ENCODE assay signal across 21 cellular contexts in genomic region chr5:120293796-120294195, GRCh38.
DNase-seq lines count a peak whose midpoint lies in the region; ATAC-seq and TF ChIP-seq lines count a peak whose summit lies in the region.
"Had no signal": no experiment of that assay in that cellular context is flagged by ENCODE, and none has a peak within 500 bp of the region (broad histone marks: within the 10 kb centered on the region; RNA-seq: fewer than 3 reads in every experiment).

No MANE protein-coding gene starts in this region.

- no TSS peak for BruUV-seq in Calu3 (replicated peaks; lab: Mats Ljungman, UMichigan)

- H3K9me3 Mint-ChIP-seq in Calu3 (ENCODE audit: low read depth, unreplicated experiment) = no peaks in the 10 kb centered on the region
- H3K9me3 Mint-ChIP-seq: CD4-positive, alpha-beta T cell had no signal

- no peak overlapping the region for H3K27ac Mint-ChIP-seq in Calu3 (ENCODE audit: unreplicated experiment)
- H3K27ac Mint-ChIP-seq: CD4-positive, alpha-beta T cell; effector memory CD8-positive, alpha-beta T cell; naive thymus-derived CD4-positive, alpha-beta T cell had no signal

- DNase-seq in GM04504 (ENCODE audit: low read depth) (peak; percentile 80), fibroblast of gingiva (ENCODE audit: low read depth) (peak; percentile 83), skeletal muscle cell (ENCODE audit: low read depth) (peak; percentile 87), Calu3 (no peak), DMS153 treated with DMSO at 0.1 percent for 48 hours (lab: John Stamatoyannopoulos, UW; ENCODE audit: unreplicated experiment) (no peak), NCI-H82 treated with DMSO at 0.1 percent for 48 hours (lab: John Stamatoyannopoulos, UW; ENCODE audit: unreplicated experiment) (no peak)
- no peak for DNase-seq in stimulated activated CD4-positive, alpha-beta T cell treated with anti-CD3 and anti-CD28 coated beads, Interleukin-2, amount 100 ng/mL, for 48 hours
- DNase-seq: activated effector memory CD4-positive, alpha-beta T cell treated with anti-CD3 and anti-CD28 coated beads, Interleukin-2, amount 50 U/mL, for 16 hours; CD4-positive, alpha-beta T cell; effector memory CD8-positive, alpha-beta T cell; hypothalamus; left lung; naive thymus-derived CD4-positive, alpha-beta T cell; NCI-H1048; NK-92 treated with Interleukin-12 subunit alpha and Interleukin-12 subunit beta, amount 100 ng/mL, for 24 hours; stimulated activated CD4-positive, alpha-beta T cell treated with anti-CD3 and anti-CD28 coated beads, Interleukin-1b, Interleukin-23, amount 100 ng/mL, for 48 hours; stimulated activated CD8-positive, alpha-beta memory T cell treated with anti-CD3 and anti-CD28 coated beads, Interleukin-4, amount 100 ng/mL, for 48 hours; tibial artery had no signal

- no peaks in the 10 kb centered on the region for H3K27me3 Mint-ChIP-seq in Calu3 (ENCODE audit: unreplicated experiment)
- H3K27me3 Mint-ChIP-seq: CD4-positive, alpha-beta T cell; effector memory CD8-positive, alpha-beta T cell; naive thymus-derived CD4-positive, alpha-beta T cell had no signal

- peaks cover 8% of the 10 kb centered on the region for H3K4me1 Mint-ChIP-seq in Calu3 (ENCODE audit: low read depth, unreplicated experiment)
- H3K4me1 Mint-ChIP-seq: naive thymus-derived CD4-positive, alpha-beta T cell had no signal

- intact Hi-C loops in Calu3 (cut with micrococcal nuclease; ENCODE audit: unreplicated experiment) = no loop called here

- peak; percentile 79 for ATAC-seq in SK-N-SH treated with all-trans-retinoic acid at 6 μM for 48 hours
- ATAC-seq: effector memory CD8-positive, alpha-beta T cell; left lung; naive thymus-derived CD4-positive, alpha-beta T cell had no signal

- no peak overlapping the region for H3K4me3 ChIP-seq in skeletal muscle cell (ENCODE audit: low read depth, low read length)
- H3K4me3 ChIP-seq: cardiac muscle cell, left lung, SK-N-MC, tibial artery had no signal

- CTCF ChIA-PET in Calu3 (lab: Charles Lee) = no interaction called here

- no peaks in the 10 kb centered on the region for H3K36me3 Mint-ChIP-seq in Calu3 (ENCODE audit: insufficient read depth, unreplicated experiment)
- H3K36me3 Mint-ChIP-seq: naive thymus-derived CD4-positive, alpha-beta T cell had no signal

- no peak for TF ChIP-seq CTCF in Calu3 (IDR thresholded peaks at IDR 0.05; ENCODE audit: unreplicated experiment)

- H3K4me3 Mint-ChIP-seq in Calu3 (ENCODE audit: low read depth, unreplicated experiment) = no peak overlapping the region
- H3K4me3 Mint-ChIP-seq: CD4-positive, alpha-beta T cell; effector memory CD8-positive, alpha-beta T cell; naive thymus-derived CD4-positive, alpha-beta T cell had no signal

TF ChIP-seq in SK-N-SH treated with all-trans-retinoic acid at 6 μM for 48 hours, 23 proteins besides CTCF, POLR2A, EP300 and RAD21:
- TF ChIP-seq GLIS3 (CRISPR knock-in tag; IDR thresholded peaks at IDR 0.05) = no peak
- TF ChIP-seq BACH2 (CRISPR knock-in tag; IDR thresholded peaks at IDR 0.05; ENCODE audit: borderline replicate concordance) = no peak
- TF ChIP-seq, protein P1, sequence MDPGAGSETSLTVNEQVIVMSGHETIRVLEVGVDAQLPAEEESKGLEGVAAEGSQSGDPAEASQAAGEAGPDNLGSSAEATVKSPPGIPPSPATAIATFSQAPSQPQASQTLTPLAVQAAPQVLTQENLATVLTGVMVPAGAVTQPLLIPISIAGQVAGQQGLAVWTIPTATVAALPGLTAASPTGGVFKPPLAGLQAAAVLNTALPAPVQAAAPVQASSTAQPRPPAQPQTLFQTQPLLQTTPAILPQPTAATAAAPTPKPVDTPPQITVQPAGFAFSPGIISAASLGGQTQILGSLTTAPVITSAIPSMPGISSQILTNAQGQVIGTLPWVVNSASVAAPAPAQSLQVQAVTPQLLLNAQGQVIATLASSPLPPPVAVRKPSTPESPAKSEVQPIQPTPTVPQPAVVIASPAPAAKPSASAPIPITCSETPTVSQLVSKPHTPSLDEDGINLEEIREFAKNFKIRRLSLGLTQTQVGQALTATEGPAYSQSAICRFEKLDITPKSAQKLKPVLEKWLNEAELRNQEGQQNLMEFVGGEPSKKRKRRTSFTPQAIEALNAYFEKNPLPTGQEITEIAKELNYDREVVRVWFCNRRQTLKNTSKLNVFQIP (CRISPR knock-in tag; IDR thresholded peaks at IDR 0.05; ENCODE audit: borderline replicate concordance, low read depth) = no peak
- no peak for TF ChIP-seq ZNF8 (CRISPR knock-in tag; IDR thresholded peaks at IDR 0.05)
- TF ChIP-seq TSHZ2 (CRISPR knock-in tag; IDR thresholded peaks at IDR 0.05) = no peak
- no peak for TF ChIP-seq SNAI2 (CRISPR knock-in tag; IDR thresholded peaks at IDR 0.05)
- no peak for TF ChIP-seq ISL1 (CRISPR knock-in tag; IDR thresholded peaks at IDR 0.05)
- no peak for TF ChIP-seq CSRNP3 (CRISPR knock-in tag; IDR thresholded peaks at IDR 0.05)
- no peak for TF ChIP-seq RARB (CRISPR knock-in tag; IDR thresholded peaks at IDR 0.05)
- no peak for TF ChIP-seq ESRRG (CRISPR knock-in tag; IDR thresholded peaks at IDR 0.05)

Comparison
In these comparisons a context has a peak if more than half of its experiments do, and no peak if none do; other contexts are left out.
1. DNase-seq: peak in GM04504 (single experiment), fibroblast of gingiva (single experiment) and skeletal muscle cell (single experiment); none in stimulated activated CD4-positive, alpha-beta T cell treated with anti-CD3 and anti-CD28 coated beads, Interleukin-2, amount 100 ng/mL, for 48 hours (0 of 2), Calu3 (single experiment), DMS153 treated with DMSO at 0.1 percent for 48 hours (single experiment) and NCI-H82 treated with DMSO at 0.1 percent for 48 hours (single experiment).